Comparison of ENCODE assay signal across 8 cellular contexts in the genomic region with DNA sequence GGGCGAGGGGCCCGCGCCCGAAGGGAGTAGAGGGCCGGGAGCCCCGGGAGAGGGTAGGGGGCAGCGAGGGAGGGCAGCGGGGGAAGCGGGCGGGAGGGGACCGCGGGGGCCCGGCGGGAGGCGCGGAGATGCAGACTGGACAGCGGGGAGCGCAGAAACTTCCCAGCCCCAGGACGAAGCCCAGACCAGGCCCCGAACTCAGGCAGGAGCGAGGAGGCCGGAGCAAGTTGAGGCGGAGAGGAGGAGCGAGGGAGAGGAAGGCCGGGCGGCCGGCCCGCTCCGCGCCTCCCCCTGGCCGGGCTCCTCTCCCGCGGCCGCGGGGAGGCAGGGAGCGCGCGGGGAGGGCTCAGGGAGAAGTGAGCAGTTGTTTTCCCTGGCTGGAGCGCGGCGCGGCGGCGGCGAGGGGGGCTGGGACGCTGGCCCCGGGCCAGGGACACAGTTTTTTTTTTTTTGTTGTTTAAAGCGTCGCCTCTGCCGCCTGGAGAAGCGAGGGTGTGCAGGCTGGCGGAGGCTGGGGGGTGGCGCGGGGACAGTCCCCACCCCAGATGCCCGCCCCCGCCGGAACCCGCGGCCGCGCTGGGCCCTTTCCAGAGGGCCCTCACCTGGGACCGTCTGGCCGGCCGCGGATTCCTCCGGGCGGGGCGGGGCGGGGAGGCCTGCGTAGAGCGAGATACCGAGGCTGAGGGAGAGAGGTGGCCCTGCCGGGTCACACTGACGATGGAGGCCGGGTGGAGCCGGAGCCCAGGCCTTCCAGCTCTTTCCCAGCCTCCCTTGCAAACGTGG. TPM values are rescaled to one million over a fixed set of nuclear protein-coding genes. Genes with fewer than 3 reads are reported as not detected.
DNase-seq lines count a peak whose midpoint lies in the region; ATAC-seq and TF ChIP-seq lines count a peak whose summit lies in the region.

A gene (minus strand): TSS at position 358 of the 783 bp plus-strand sequence. CDS start 400 bp downstream, outside the sequence.

- peak within 1 kb of the TSS; percentile 13 for H3K4me2 ChIP-seq in SU-DHL-6 (ENCODE audit: low read depth, low read length, poor library complexity, severe bottlenecking)

- H2AFZ ChIP-seq in SU-DHL-6 (ENCODE audit: low read depth, low read length, severe bottlenecking) = no peak within 1 kb of the TSS

- ATAC-seq in HG03442 (IDR thresholded peaks at IDR 0.05; ENCODE audit: unreplicated experiment) = no peak
- no peak for ATAC-seq in HG02938 (IDR thresholded peaks at IDR 0.05; ENCODE audit: unreplicated experiment)

- peaks cover 68% of the 10 kb centered on the region for H3K4me1 Mint-ChIP-seq in Calu3 (ENCODE audit: low read depth, unreplicated experiment)

- H3K27me3 Mint-ChIP-seq in Calu3 (ENCODE audit: unreplicated experiment) = no peaks in the 10 kb centered on the region

- H4K20me1 ChIP-seq in SU-DHL-6 (ENCODE audit: low read depth, low read length) = no peaks in the 10 kb centered on the region

- H3F3A ChIP-seq in SU-DHL-6 (ENCODE audit: insufficient read depth) = no peaks in the 10 kb centered on the region

- H3K4me3 Mint-ChIP-seq in Calu3 (ENCODE audit: low read depth, unreplicated experiment) = peak within 1 kb of the TSS; percentile 77

- H3K36me3 Mint-ChIP-seq in Calu3 (ENCODE audit: insufficient read depth, unreplicated experiment) = peaks cover 55% of the 10 kb centered on the region

- H3K4me1 ChIP-seq in HUES48 (ENCODE audit: control insufficient read depth, insufficient read depth, low read length) (peaks cover 27% of the 10 kb centered on the region), iPS-18a (ENCODE audit: control insufficient read depth, low read depth, low read length) (peaks cover 23% of the 10 kb centered on the region)

- no peak for TF ChIP-seq CTCF in Calu3 (IDR thresholded peaks at IDR 0.05; ENCODE audit: unreplicated experiment)
- no peak for TF ChIP-seq CTCF in SU-DHL-6 (IDR thresholded peaks at IDR 0.05; ENCODE audit: insufficient read depth, low read length, poor library complexity, severe bottlenecking)

- H3K9ac ChIP-seq in HUES48 (ENCODE audit: low read depth, low read length) (no peak within 1 kb of the TSS), SU-DHL-6 (ENCODE audit: low read length) (no peak within 1 kb of the TSS), iPS-18a (ENCODE audit: low read length) (no peak within 1 kb of the TSS)

- no TSS peak for BruUV-seq in Calu3 (replicated peaks; lab: Mats Ljungman, UMichigan)

- no peaks in the 10 kb centered on the region for H3K79me2 ChIP-seq in SU-DHL-6 (ENCODE audit: insufficient read depth, low read length)

- H3K27ac ChIP-seq in HUES48 (ENCODE audit: low read depth, low read length) (peak within 1 kb of the TSS; percentile 52), SU-DHL-6 (ENCODE audit: low read depth, low read length) (no peak within 1 kb of the TSS), caudate nucleus (ENCODE audit: low read depth, low read length) (peak within 1 kb of the TSS; percentile 96), iPS-18a (ENCODE audit: low read length) (no peak within 1 kb of the TSS)

- no peaks in the 10 kb centered on the region for H3K9me3 Mint-ChIP-seq in Calu3 (ENCODE audit: low read depth, unreplicated experiment)

- intact Hi-C loops in Calu3 (cut with micrococcal nuclease; ENCODE audit: unreplicated experiment) = no loop called here

- DNase-seq in Calu3 = peak; percentile 81
- peak in 57 of 61 donors; percentile 39 to 89 (median 73) for DNase-seq in caudate nucleus (lab: John Stamatoyannopoulos, UW)
- DNase-seq in renal cortical epithelial cell (ENCODE audit: low read depth) = peak; percentile 29

- CTCF ChIA-PET in Calu3 (lab: Charles Lee) = interaction anchor here (1.0 to 3.3 kb wide), 2 partner anchors 12 to 18 kb away, joined by 3 to 21 read pairs; a partner anchor contains a TSS

- peak within 1 kb of the TSS; percentile 62 for H3K4me3 ChIP-seq in HUES48 (ENCODE audit: low read depth, low read length)
- no peak within 1 kb of the TSS for H3K4me3 ChIP-seq in SU-DHL-6 (ENCODE audit: insufficient read depth, low read length, poor library complexity, severe bottlenecking)
- H3K4me3 ChIP-seq in iPS-18a (ENCODE audit: low read length) = peak within 1 kb of the TSS; percentile 55

- no peaks in the 10 kb centered on the region for H3K9me2 ChIP-seq in SU-DHL-6 (replicated peaks; ENCODE audit: insufficient read depth, low read length)

- peak within 1 kb of the TSS; percentile 85 for H3K27ac Mint-ChIP-seq in Calu3 (ENCODE audit: unreplicated experiment)

- H3K27me3 ChIP-seq in HUES48 (ENCODE audit: control insufficient read depth, insufficient read depth, low read length) = peaks cover 43% of the 10 kb centered on the region
- H3K27me3 ChIP-seq in SU-DHL-6 (ENCODE audit: low read length) = no peaks in the 10 kb centered on the region
- peaks cover 54% of the 10 kb centered on the region for H3K27me3 ChIP-seq in iPS-18a (ENCODE audit: control insufficient read depth, insufficient read depth, low read length)

- H3K9me3 ChIP-seq in HUES48 (ENCODE audit: control insufficient read depth, insufficient read depth, low read length) = no peaks in the 10 kb centered on the region
- no peaks in the 10 kb centered on the region for H3K9me3 ChIP-seq in SU-DHL-6 (ENCODE audit: insufficient read depth, low read length)
- no peaks in the 10 kb centered on the region for H3K9me3 ChIP-seq in iPS-18a (ENCODE audit: control insufficient read depth, low read depth, low read length)

- no peaks in the 10 kb centered on the region for H3K36me3 ChIP-seq in HUES48 (ENCODE audit: control insufficient read depth, insufficient read depth, low read length)
- H3K36me3 ChIP-seq in SU-DHL-6 (ENCODE audit: low read length) = no peaks in the 10 kb centered on the region
- H3K36me3 ChIP-seq in iPS-18a (ENCODE audit: control insufficient read depth, low read depth, low read length) = no peaks in the 10 kb centered on the region

RNA-seq across cellular contexts. Expression of the gene that starts here (rescaled TPM):
- 166 and 169 TPM in 2 replicates for total RNA-seq in Calu3 (2022)
- 11.6 and 82.8 TPM in 2 replicates for total RNA-seq in renal cortical epithelial cell

Comparison
In these comparisons a context has a peak if more than half of its experiments do, and no peak if none do; other contexts are left out.
1. DNase-seq: peak in every context shown above with its lines; median percentile 81 in Calu3; 73 in caudate nucleus; 29 in renal cortical epithelial cell.
2. H3K27ac ChIP-seq: peak in HUES48 (single experiment) and caudate nucleus (single experiment); none in SU-DHL-6 (single experiment) and iPS-18a (single experiment).